In genomic region chr20:62839816-62840215, GRCh38 we compare ENCODE assay signal across 28 cellular contexts. TPM values are rescaled to one million over a fixed set of nuclear protein-coding genes. Genes with fewer than 3 reads are reported as not detected.
"Had no signal": no experiment of that assay in that cellular context is flagged by ENCODE, and none has a peak within 500 bp of the region (broad histone marks: within the 10 kb centered on the region; RNA-seq: fewer than 3 reads in every experiment).

No MANE protein-coding gene starts in this region.

- H3K27me3 Mint-ChIP-seq: activated naive CD8-positive, alpha-beta T cell; type B pancreatic cell had no signal

- DNase-seq: activated CD4-positive, alpha-beta T cell treated with anti-CD3 and anti-CD28 coated beads, Interleukin-2, amount 50 U/mL, for 1 hour; activated effector memory CD4-positive, alpha-beta T cell treated with Interleukin-2 at 50 U/mL for 16 hours; activated naive CD4-positive, alpha-beta T cell treated with Interleukin-2 at 50 U/mL for 16 hours; activated T-cell treated with anti-CD3 and anti-CD28 coated beads for 4 hours; activated T-cell treated with anti-CD3 and anti-CD28 coated beads, Interleukin-2, amount 50 U/mL, for 72 hours; anterior cingulate cortex; dermis blood vessel endothelial cell; effector CD4-positive, alpha-beta T cell; esophagus squamous epithelium; foreskin melanocyte; left ventricle myocardium inferior; midbrain; natural killer cell; stimulated activated CD4-positive, alpha-beta T cell treated with anti-CD3 and anti-CD28 coated beads, Interleukin-2, amount 100 ng/mL, for 48 hours; stimulated activated naive CD8-positive, alpha-beta T cell treated with anti-CD3 and anti-CD28 coated beads, Interleukin-15, Interleukin-2, amounts not matched to agents 100 U/mL and 50 U/mL, for 24 hours; SW 1271; T-helper 17 cell; T1000 had no signal

- H3K36me3 Mint-ChIP-seq: natural killer cell had no signal

- H3K4me3 ChIP-seq: esophagus squamous epithelium, left ventricle myocardium inferior, thoracic aorta, vagina had no signal

- FAIRE-seq: bronchial epithelial cell, colon, endometrium, islet of Langerhans had no signal

- H3K9me3 Mint-ChIP-seq: activated T-cell treated with anti-CD3 and anti-CD28 coated beads, Interleukin-2, amount 50 U/mL, for 72 hours; natural killer cell; type B pancreatic cell had no signal

- ATAC-seq: activated T-cell treated with anti-CD3 and anti-CD28 coated beads, Interleukin-2, amount 50 U/mL, for 72 hours; natural killer cell; stimulated activated naive CD8-positive, alpha-beta T cell treated with anti-CD3 and anti-CD28 coated beads, Interleukin-15, Interleukin-2, amounts not matched to agents 100 U/mL and 50 U/mL, for 24 hours; T-helper 17 cell had no signal

- H3K27me3 ChIP-seq: vagina had no signal

- H3K27ac ChIP-seq: epithelial cell of prostate, esophagus squamous epithelium, left ventricle myocardium inferior, thoracic aorta, vagina had no signal

- H3K9me3 ChIP-seq: esophagus squamous epithelium, left ventricle myocardium inferior, thoracic aorta, vagina had no signal

- H3K4me1 ChIP-seq: left ventricle myocardium inferior, vagina had no signal

- H3K36me3 ChIP-seq: left ventricle myocardium inferior, thoracic aorta, vagina had no signal

- H3K27ac Mint-ChIP-seq: activated naive CD8-positive, alpha-beta T cell; activated T-cell treated with anti-CD3 and anti-CD28 coated beads, Interleukin-2, amount 50 U/mL, for 72 hours; natural killer cell; T-helper 17 cell; type B pancreatic cell had no signal

- H3K4me3 Mint-ChIP-seq: activated naive CD8-positive, alpha-beta T cell; activated T-cell treated with anti-CD3 and anti-CD28 coated beads, Interleukin-2, amount 50 U/mL, for 72 hours; natural killer cell; T-helper 17 cell; type B pancreatic cell had no signal

RNA-seq across cellular contexts. Expression of gene COL9A3, which starts 23.0 kb away (rescaled TPM):
- total RNA-seq: bronchial epithelial cell, osteoblast, T-helper 17 cell had no signal
